8 cellular contexts compared by ENCODE assay signal in the genomic region with DNA sequence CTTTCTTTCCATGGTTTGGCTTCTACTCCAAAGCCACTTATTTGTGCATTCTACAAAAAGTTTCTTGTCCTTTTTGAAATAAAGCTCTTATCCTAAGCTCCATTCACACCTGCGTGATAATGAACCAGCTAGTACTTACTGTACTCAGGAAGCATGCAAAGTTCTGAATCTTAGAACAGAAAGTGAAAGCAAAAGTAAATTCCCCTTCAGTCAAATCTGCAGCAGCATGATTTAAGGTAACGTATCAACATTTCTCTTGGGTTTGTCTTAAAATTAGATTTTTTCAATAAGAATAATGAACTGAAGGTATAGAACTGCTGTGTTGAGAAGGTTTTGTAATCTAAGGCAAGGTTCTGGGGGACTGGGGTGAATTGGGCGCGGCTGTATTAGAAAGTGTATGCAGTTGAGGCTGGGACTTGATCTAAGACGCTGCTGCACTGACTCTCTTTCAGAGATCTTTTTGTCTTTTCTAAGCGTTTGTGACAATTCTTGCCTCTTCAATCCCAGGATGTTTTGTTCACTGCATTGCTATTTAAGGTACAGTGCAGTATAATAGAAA. TPM values are rescaled to one million over a fixed set of nuclear protein-coding genes. Genes with fewer than 3 reads are reported as not detected.
DNase-seq lines count a peak whose midpoint lies in the region; ATAC-seq lines count a peak whose summit lies in the region.

A gene with protein sequence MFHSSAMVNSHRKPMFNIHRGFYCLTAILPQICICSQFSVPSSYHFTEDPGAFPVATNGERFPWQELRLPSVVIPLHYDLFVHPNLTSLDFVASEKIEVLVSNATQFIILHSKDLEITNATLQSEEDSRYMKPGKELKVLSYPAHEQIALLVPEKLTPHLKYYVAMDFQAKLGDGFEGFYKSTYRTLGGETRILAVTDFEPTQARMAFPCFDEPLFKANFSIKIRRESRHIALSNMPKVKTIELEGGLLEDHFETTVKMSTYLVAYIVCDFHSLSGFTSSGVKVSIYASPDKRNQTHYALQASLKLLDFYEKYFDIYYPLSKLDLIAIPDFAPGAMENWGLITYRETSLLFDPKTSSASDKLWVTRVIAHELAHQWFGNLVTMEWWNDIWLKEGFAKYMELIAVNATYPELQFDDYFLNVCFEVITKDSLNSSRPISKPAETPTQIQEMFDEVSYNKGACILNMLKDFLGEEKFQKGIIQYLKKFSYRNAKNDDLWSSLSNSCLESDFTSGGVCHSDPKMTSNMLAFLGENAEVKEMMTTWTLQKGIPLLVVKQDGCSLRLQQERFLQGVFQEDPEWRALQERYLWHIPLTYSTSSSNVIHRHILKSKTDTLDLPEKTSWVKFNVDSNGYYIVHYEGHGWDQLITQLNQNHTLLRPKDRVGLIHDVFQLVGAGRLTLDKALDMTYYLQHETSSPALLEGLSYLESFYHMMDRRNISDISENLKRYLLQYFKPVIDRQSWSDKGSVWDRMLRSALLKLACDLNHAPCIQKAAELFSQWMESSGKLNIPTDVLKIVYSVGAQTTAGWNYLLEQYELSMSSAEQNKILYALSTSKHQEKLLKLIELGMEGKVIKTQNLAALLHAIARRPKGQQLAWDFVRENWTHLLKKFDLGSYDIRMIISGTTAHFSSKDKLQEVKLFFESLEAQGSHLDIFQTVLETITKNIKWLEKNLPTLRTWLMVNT (plus strand): TSS at position 209 of the 559 bp plus-strand sequence. CDS start 3,186 bp downstream, outside the sequence.

- no peaks in the 10 kb centered on the region for H3K9me3 ChIP-seq in T-helper 17 cell (ENCODE audit: control insufficient read depth, low read length, poor library complexity, severe bottlenecking)

- H3K4me3 Mint-ChIP-seq in T-helper 17 cell, result peak within 1 kb of the TSS; percentile 93
- H3K4me3 Mint-ChIP-seq in naive thymus-derived CD8-positive, alpha-beta T cell, result peak within 1 kb of the TSS; percentile 77 to 99 (median 96)

- POLR2A ChIA-PET in naive thymus-derived CD8-positive, alpha-beta T cell (lab: Charles Lee), result interaction anchor here (0.6 to 3.3 kb wide), 13 partner anchors 9 to 98 kb away, joined by 3 to 28 read pairs (median 10); a partner anchor contains a TSS

- ATAC-seq in GM21515 (IDR thresholded peaks at IDR 0.05; ENCODE audit: unreplicated experiment), result peak; percentile 63
- ATAC-seq in T-helper 17 cell, result peak; percentile 77
- ATAC-seq in naive thymus-derived CD8-positive, alpha-beta T cell, result peak; percentile 77 to 82

- H3K27me3 Mint-ChIP-seq in T-helper 17 cell, result no peaks in the 10 kb centered on the region
- H3K27me3 Mint-ChIP-seq in naive thymus-derived CD8-positive, alpha-beta T cell, result no peaks in the 10 kb centered on the region

- in situ Hi-C loops in G401 (cut with HindIII; ENCODE audit: low sequenced_read_pairs), result no loop called here

- peak within 1 kb of the TSS; percentile 76 for H3K27ac ChIP-seq in epithelial cell of prostate

- H3K27ac Mint-ChIP-seq in T-helper 17 cell, result peak within 1 kb of the TSS; percentile 98
- peak within 1 kb of the TSS; percentile 91 to 99 (median 97) for H3K27ac Mint-ChIP-seq in naive thymus-derived CD8-positive, alpha-beta T cell

- peak; percentile 23 for DNase-seq in G401 (ENCODE audit: low spot score)
- DNase-seq in HuH-7 (ENCODE audit: low spot score), result peak; percentile 11
- no peak for DNase-seq in T-helper 17 cell
- DNase-seq in epithelial cell of prostate (ENCODE audit: low read depth, low spot score), result no peak
- peak in 5 of 10 donors; percentile 7 to 72 (median 66) for DNase-seq in naive thymus-derived CD8-positive, alpha-beta T cell
- no peak for DNase-seq in stimulated activated CD8-positive, alpha-beta memory T cell treated with anti-CD3 and anti-CD28 coated beads, Interleukin-4, amount 100 ng/mL, for 48 hours
- DNase-seq in COLO829 (ENCODE audit: low spot score), result no peak

- peaks cover 16% of the 10 kb centered on the region for H3K36me3 Mint-ChIP-seq in T-helper 17 cell (ENCODE audit: low read depth)
- H3K36me3 Mint-ChIP-seq in naive thymus-derived CD8-positive, alpha-beta T cell, result peaks cover 16 to 21% (median 21%) of the 10 kb centered on the region in 3 donors

- H3K4me1 Mint-ChIP-seq in T-helper 17 cell, result peaks cover 51% of the 10 kb centered on the region
- H3K4me1 Mint-ChIP-seq in naive thymus-derived CD8-positive, alpha-beta T cell, result peaks cover 43 to 84% (median 63%) of the 10 kb centered on the region in 4 donors

- no peaks in the 10 kb centered on the region for H3K9me3 Mint-ChIP-seq in naive thymus-derived CD8-positive, alpha-beta T cell

RNA-seq across cellular contexts. Expression of the gene that starts here (rescaled TPM):
- total RNA-seq in G401 (2014; rRNA removed; shearing (Covaris generic)), result 0.18 and 0.68 TPM in 2 replicates
- total RNA-seq in T-helper 17 cell, result 10 to 100 TPM; 42.7 to 65.6 TPM
- 10 to 100 TPM; 82.9 to 98.6 TPM for total RNA-seq in naive thymus-derived CD8-positive, alpha-beta T cell
- polyA plus RNA-seq in naive thymus-derived CD8-positive, alpha-beta T cell, result 100 to 1,000 TPM in 1 of 3 donors, 1 to 10 TPM in 2; 6.4 to 126 (median 6.6) TPM

Comparison
In these comparisons a context has a peak if more than half of its experiments do, and no peak if none do; other contexts are left out.
1. RNA of the gene that starts here (total RNA-seq): 82.9 to 98.6 TPM in naive thymus-derived CD8-positive, alpha-beta T cell and 42.7 to 65.6 TPM in T-helper 17 cell; 0.18 to 0.68 TPM in G401; every median in the first group is over 10 times any median in the second.
2. Peak in DNase-seq in G401; RNA of the gene not detected or under 1 TPM.
3. Peak in every context shown above with its lines, with median percentiles within 50 percentile points of each other: ATAC-seq.